10 cellular contexts compared by ENCODE assay signal in the genomic region with DNA sequence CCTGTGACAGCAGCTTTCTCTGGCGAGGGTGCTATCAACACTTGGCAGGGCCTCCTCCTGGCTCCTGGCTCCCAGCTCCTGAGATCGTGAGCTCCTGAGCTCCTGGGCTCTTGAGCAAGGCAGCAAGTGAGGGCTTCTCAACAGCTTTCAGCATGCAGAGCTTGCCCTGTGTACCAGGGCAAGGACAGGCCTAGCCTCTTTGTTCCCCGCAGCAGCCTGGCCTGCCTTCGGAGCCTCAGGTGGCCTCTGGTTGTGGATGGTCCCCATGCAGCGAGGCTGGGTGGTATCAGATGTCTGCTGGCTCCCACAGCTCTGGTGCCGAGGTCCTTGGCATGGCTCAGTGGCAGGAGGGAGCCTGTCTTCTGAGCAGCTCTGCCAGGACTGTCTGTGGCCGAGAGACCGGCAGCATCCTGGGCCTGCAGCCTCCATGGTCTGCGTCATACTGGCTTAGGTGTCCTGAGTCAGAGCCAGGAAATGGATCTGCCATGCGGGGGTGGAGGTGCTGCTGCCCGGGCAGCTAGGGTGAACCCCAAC. TPM values are rescaled to one million over a fixed set of nuclear protein-coding genes. Genes with fewer than 3 reads are reported as not detected.
DNase-seq lines count a peak whose midpoint lies in the region; ATAC-seq and TF ChIP-seq lines count a peak whose summit lies in the region.
"Had no signal": no experiment of that assay in that cellular context is flagged by ENCODE, and none has a peak within 500 bp of the region (broad histone marks: within the 10 kb centered on the region; RNA-seq: fewer than 3 reads in every experiment).

No MANE protein-coding gene starts in this region.

- no peak overlapping the region for H2AK5ac ChIP-seq in trophoblast cell (ENCODE audit: low read length)

- peaks cover 32% of the 10 kb centered on the region for H3F3A ChIP-seq in SK-N-SH (replicated peaks; ENCODE audit: insufficient read depth)

- H2BK120ac ChIP-seq in trophoblast cell (ENCODE audit: insufficient read depth, low read length, poor library complexity), result no peak overlapping the region

- H3K27ac Mint-ChIP-seq in Calu3 (ENCODE audit: unreplicated experiment), result peak overlapping the region; percentile 52
- H3K27ac Mint-ChIP-seq in glutamatergic neuron (ENCODE audit: unreplicated experiment), result peak overlapping the region; percentile 80

- H3K18ac ChIP-seq in trophoblast cell (ENCODE audit: low read length), result peak overlapping the region; percentile 35

- no peak overlapping the region for H4K12ac ChIP-seq in trophoblast cell (ENCODE audit: low read depth, low read length)

- H3K4me1 ChIP-seq in SK-N-SH (ENCODE audit: control insufficient read depth in 1 of 2, insufficient read depth in 2 of 2, low read depth in 1 of 2, low read length in 1 of 2), result peaks cover 51 to 98% of the 10 kb centered on the region in 2 experiments
- H3K4me1 ChIP-seq in trophoblast cell (ENCODE audit: control insufficient read depth in 1 of 2, insufficient read depth in 2 of 2, low read length in 2 of 2), result peaks cover 0 to 13% of the 10 kb centered on the region in 2 experiments

- H3K4me1 Mint-ChIP-seq in Calu3 (ENCODE audit: low read depth, unreplicated experiment) (peaks cover 68% of the 10 kb centered on the region), glutamatergic neuron (ENCODE audit: low read depth, unreplicated experiment) (peaks cover 67% of the 10 kb centered on the region)

- no peak for ATAC-seq in GM19463 (IDR thresholded peaks at IDR 0.05; ENCODE audit: unreplicated experiment)
- no peak for ATAC-seq in HG03159 (IDR thresholded peaks at IDR 0.05; ENCODE audit: unreplicated experiment)
- ATAC-seq in HG03280 (IDR thresholded peaks at IDR 0.05; ENCODE audit: unreplicated experiment), result no peak

- no TSS peak for BruUV-seq in Calu3 (replicated peaks; lab: Mats Ljungman, UMichigan)

- peak overlapping the region; percentile 28 for H3K4ac ChIP-seq in trophoblast cell (ENCODE audit: low read depth, low read length)

- H2AFZ ChIP-seq in SK-N-SH (ENCODE audit: low read depth) (no peak overlapping the region), trophoblast cell (ENCODE audit: insufficient read depth, low read length, poor library complexity) (peak overlapping the region; percentile 9)

- TF ChIP-seq RAD21 in SK-N-SH (IDR thresholded peaks at IDR 0.05; ENCODE audit: low read length), result no peak

- peak overlapping the region; percentile 34; the same call in 1 of the 2 replicates for H3K9ac ChIP-seq in SK-N-SH
- H3K9ac ChIP-seq in trophoblast cell (ENCODE audit: low read length), result no peak overlapping the region

- H4K8ac ChIP-seq in trophoblast cell (ENCODE audit: low read depth, low read length), result no peak overlapping the region

- no peak overlapping the region for H2BK12ac ChIP-seq in trophoblast cell (ENCODE audit: low read length)

- H3K9me2 ChIP-seq in SK-N-SH, result no peaks in the 10 kb centered on the region

- H3K4me2 ChIP-seq in SK-N-SH (peak overlapping the region; percentile 53), trophoblast cell (ENCODE audit: low read length) (no peak overlapping the region)

- CTCF ChIA-PET in Calu3 (lab: Charles Lee), result interaction anchor here (0.6 kb wide), 1 partner anchor 8 kb away, joined by 3 read pairs; no protein-coding TSS in a partner anchor
- CTCF ChIA-PET in SK-N-SH (lab: Yijun Ruan, JAX), result interaction anchor here (1.1 to 1.4 kb wide), 3 partner anchors 28 to 82 kb away, joined by 3 to 6 read pairs (median 4); no protein-coding TSS in a partner anchor

- H3K4me3 Mint-ChIP-seq in Calu3 (ENCODE audit: low read depth, unreplicated experiment) (peak overlapping the region; percentile 38), glutamatergic neuron (ENCODE audit: unreplicated experiment) (no peak overlapping the region)
- H3K4me3 Mint-ChIP-seq: naive B cell had no signal

- H3K9me3 ChIP-seq in SK-N-SH (no peaks in the 10 kb centered on the region), trophoblast cell (ENCODE audit: insufficient read depth, low read depth, low read length) (no peaks in the 10 kb centered on the region)

- H3K27me3 ChIP-seq in SK-N-SH (ENCODE audit: insufficient read depth) (no peaks in the 10 kb centered on the region), trophoblast cell (ENCODE audit: insufficient read depth, low read length) (no peaks in the 10 kb centered on the region)

- POLR2A ChIA-PET in SK-N-SH (lab: Yijun Ruan, JAX), result interaction anchor here (1.1 kb wide), 1 partner anchor 1572 kb away, joined by 3 read pairs; no protein-coding TSS in a partner anchor

- no peaks in the 10 kb centered on the region for H3K27me3 Mint-ChIP-seq in Calu3 (ENCODE audit: unreplicated experiment)
- peaks cover 22% of the 10 kb centered on the region for H3K27me3 Mint-ChIP-seq in glutamatergic neuron (ENCODE audit: unreplicated experiment)

- peak in 1 of 2 experiments; percentile 29; a peak in 1 of 4 replicates for TF ChIP-seq EP300 in SK-N-SH (IDR thresholded peaks at IDR 0.05; ENCODE audit: borderline replicate concordance in 1 of 2, low read depth in 1 of 2, low read length in 1 of 2)

- peaks cover 97% of the 10 kb centered on the region for H4K20me1 ChIP-seq in SK-N-SH (ENCODE audit: insufficient read depth)

- H3K4me3 ChIP-seq in SK-N-SH (ENCODE audit: low read depth in 2 of 2, low read length in 1 of 2) (no peak overlapping the region), trophoblast cell (ENCODE audit: low read depth, low read length) (no peak overlapping the region)

- no peak for TF ChIP-seq CTCF in Calu3 (IDR thresholded peaks at IDR 0.05; ENCODE audit: unreplicated experiment)
- no peak for TF ChIP-seq CTCF in SK-N-SH (IDR thresholded peaks at IDR 0.05)
- TF ChIP-seq CTCF in glutamatergic neuron (IDR thresholded peaks at IDR 0.05; ENCODE audit: partially characterized antibody, unreplicated experiment), result no peak

- H2BK5ac ChIP-seq in trophoblast cell (ENCODE audit: low read depth, low read length, poor library complexity), result no peak overlapping the region

- H3K23ac ChIP-seq in trophoblast cell (ENCODE audit: low read length), result no peak overlapping the region

- DNase-seq in Calu3 (peak; percentile 66), SK-N-SH (peak; percentile 63), glutamatergic neuron (no peak), trophoblast cell (no peak)
- no peak for DNase-seq in effector CD8-positive, alpha-beta T cell (lab: John Stamatoyannopoulos, UW)
- DNase-seq: Karpas-422, naive B cell had no signal

- H3K36me3 ChIP-seq in SK-N-SH (replicated peaks in 1 of 2; ENCODE audit: control insufficient read depth in 1 of 2, insufficient read depth in 2 of 2, low read length in 1 of 2) (peaks cover 5% of the 10 kb centered on the region in 2 experiments), trophoblast cell (ENCODE audit: control insufficient read depth in 1 of 2, insufficient read depth in 2 of 2, low read length in 2 of 2) (peaks cover 48 to 50% of the 10 kb centered on the region in 2 experiments)

- no peaks in the 10 kb centered on the region for H3K79me1 ChIP-seq in trophoblast cell (ENCODE audit: low read length)

- no peaks in the 10 kb centered on the region for H3K9me3 Mint-ChIP-seq in Calu3 (ENCODE audit: low read depth, unreplicated experiment)
- H3K9me3 Mint-ChIP-seq in glutamatergic neuron (ENCODE audit: unreplicated experiment), result peaks cover 15% of the 10 kb centered on the region
- H3K9me3 Mint-ChIP-seq: naive B cell had no signal

- peaks cover 8% of the 10 kb centered on the region for H3K36me3 Mint-ChIP-seq in Calu3 (ENCODE audit: insufficient read depth, unreplicated experiment)
- H3K36me3 Mint-ChIP-seq in glutamatergic neuron (ENCODE audit: unreplicated experiment), result no peaks in the 10 kb centered on the region

- intact Hi-C loops in Calu3 (cut with micrococcal nuclease; ENCODE audit: unreplicated experiment), result loop anchor here (5.0 kb wide), 1 partner anchor 41 kb away; no protein-coding TSS in a partner anchor

- H3K27ac ChIP-seq in SK-N-SH (ENCODE audit: low read depth in 2 of 2, low read length in 1 of 2) (peak overlapping the region; percentile 89 to 90), trophoblast cell (ENCODE audit: low read depth, low read length) (no peak overlapping the region)

- no peak overlapping the region for H4K91ac ChIP-seq in trophoblast cell (ENCODE audit: low read depth, low read length)

- H3K79me2 ChIP-seq in SK-N-SH (ENCODE audit: insufficient read depth), result peaks cover 100% of the 10 kb centered on the region
- peaks cover 23% of the 10 kb centered on the region for H3K79me2 ChIP-seq in trophoblast cell (ENCODE audit: control insufficient read depth, insufficient read depth, low read length, poor library complexity)

- WGBS in SK-N-SH (ENCODE audit: low lambda C conversion rate), result 41% methylated on average over 4 of the region's 11 CpGs
- WGBS in trophoblast cell (ENCODE audit: extremely low coverage, insufficient coverage, insufficient read length), result no CpG with 5 or more reads among the region's 11 CpGs

- no peak overlapping the region for H3K14ac ChIP-seq in trophoblast cell (ENCODE audit: low read length)

TF ChIP-seq in SK-N-SH, 30 proteins besides CTCF, POLR2A, EP300 and RAD21 (continues in another document):
- TF ChIP-seq GABPA (IDR thresholded peaks at IDR 0.05; ENCODE audit: low read depth) (no peak), MXI1 (IDR thresholded peaks at IDR 0.05; ENCODE audit: low read depth, low read length) (peak; percentile 44; the same call in 1 of the 2 replicates), POLR2AphosphoS5 (IDR thresholded peaks at IDR 0.05; ENCODE audit: low read depth, low read length) (0 out of 2 replicates have a peak, but pooled peaks have one; percentile 35), TCF12 (IDR thresholded peaks at IDR 0.05) (peak; percentile 63; the same call in 1 of the 2 replicates), FOSL2 (IDR thresholded peaks at IDR 0.05; ENCODE audit: borderline replicate concordance, low read depth) (peak; percentile 57; the same call in 1 of the 2 replicates), GATA2 (CRISPR knock-in tag; IDR thresholded peaks at IDR 0.05) (no peak), FOXJ3 (CRISPR knock-in tag; IDR thresholded peaks at IDR 0.05) (no peak), RXRA (IDR thresholded peaks at IDR 0.05; ENCODE audit: borderline replicate concordance, low read depth) (no peak)
- TF ChIP-seq, protein P1, sequence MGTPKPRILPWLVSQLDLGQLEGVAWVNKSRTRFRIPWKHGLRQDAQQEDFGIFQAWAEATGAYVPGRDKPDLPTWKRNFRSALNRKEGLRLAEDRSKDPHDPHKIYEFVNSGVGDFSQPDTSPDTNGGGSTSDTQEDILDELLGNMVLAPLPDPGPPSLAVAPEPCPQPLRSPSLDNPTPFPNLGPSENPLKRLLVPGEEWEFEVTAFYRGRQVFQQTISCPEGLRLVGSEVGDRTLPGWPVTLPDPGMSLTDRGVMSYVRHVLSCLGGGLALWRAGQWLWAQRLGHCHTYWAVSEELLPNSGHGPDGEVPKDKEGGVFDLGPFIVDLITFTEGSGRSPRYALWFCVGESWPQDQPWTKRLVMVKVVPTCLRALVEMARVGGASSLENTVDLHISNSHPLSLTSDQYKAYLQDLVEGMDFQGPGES (IDR thresholded peaks at IDR 0.05; ENCODE audit: low read depth, low read length), result no peak

RNA-seq across cellular contexts. Expression of a gene that starts 44.2 kb away (rescaled TPM):
- total RNA-seq in Calu3 (2022), result 20.3 and 23.5 TPM in 2 replicates
- polyA plus RNA-seq in SK-N-SH (2012; rRNA removed), result 6.6 and 23.5 TPM in 2 replicates
- polyA plus RNA-seq in SK-N-SH (2012; cell fraction: cytosol; rRNA removed), result 13.6 and 23.5 TPM in 2 replicates
- 39.0 and 44.8 TPM in 2 replicates for polyA plus RNA-seq in SK-N-SH (2012; cell fraction: nucleus; rRNA removed)
- total RNA-seq in glutamatergic neuron (ENCODE audit: unreplicated experiment), result 230 TPM
- polyA plus RNA-seq in trophoblast cell (2013), result 52.4 and 54.3 TPM in 2 replicates

Comparison
In these comparisons a context has a peak if more than half of its experiments do, and no peak if none do; other contexts are left out.
1. DNase-seq: peak in Calu3 (single experiment) and SK-N-SH (single experiment); none in glutamatergic neuron (single experiment), trophoblast cell (0 of 2) and effector CD8-positive, alpha-beta T cell (single experiment).